In the genomic region with DNA sequence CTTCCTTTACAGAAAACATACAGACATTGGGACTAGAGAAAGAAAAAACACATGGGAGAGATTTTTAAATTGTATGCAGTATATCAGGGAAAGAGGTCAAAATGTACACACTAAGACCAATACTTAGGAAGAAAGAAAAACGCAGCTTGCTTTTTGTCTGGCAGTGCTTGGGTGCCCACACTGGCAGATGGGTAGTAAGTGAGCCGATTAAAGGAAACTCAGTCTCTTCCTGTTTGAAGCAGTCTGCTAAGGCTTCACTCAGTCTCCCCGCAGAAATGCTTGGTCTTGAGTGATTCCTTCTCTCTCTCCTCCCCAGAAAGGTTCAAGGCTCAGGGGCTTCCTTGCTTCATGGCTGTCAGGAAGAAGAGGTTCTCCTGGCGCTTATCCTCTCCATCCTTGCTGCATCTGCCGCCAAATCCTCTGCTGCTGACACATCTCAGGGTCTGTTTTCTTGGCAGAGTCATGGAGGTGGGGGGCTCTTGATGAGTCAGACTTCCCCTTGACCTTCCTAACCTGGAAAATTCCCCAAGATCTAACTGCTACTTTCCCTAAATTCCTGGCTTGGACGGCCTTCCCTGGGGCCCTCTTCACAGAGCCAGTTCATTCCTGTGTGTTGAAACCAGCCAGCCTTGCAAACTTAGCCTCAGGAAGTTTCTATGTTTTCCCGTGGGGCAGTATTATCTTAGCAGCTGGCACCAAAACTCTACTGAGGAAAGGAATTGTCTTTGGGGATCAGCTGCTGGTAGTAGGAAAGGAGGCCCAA, we compare ENCODE assay signal across 8 cellular contexts. TPM values are rescaled to one million over a fixed set of nuclear protein-coding genes. Genes with fewer than 3 reads are reported as not detected.
DNase-seq lines count a peak whose midpoint lies in the region; ATAC-seq and TF ChIP-seq lines count a peak whose summit lies in the region.

No MANE protein-coding gene starts in this region.

- no peaks in the 10 kb centered on the region for H3K36me3 ChIP-seq in ACC112 (ENCODE audit: insufficient read depth, low read length)
- no peaks in the 10 kb centered on the region for H3K36me3 ChIP-seq in left ventricle myocardium inferior
- no peaks in the 10 kb centered on the region for H3K36me3 ChIP-seq in testis (ENCODE audit: low read depth, missing control alignments)

- H3K27ac ChIP-seq in ACC112 (ENCODE audit: low read depth, low read length) (peak overlapping the region; percentile 93), left ventricle myocardium inferior (replicated peaks) (peak overlapping the region; percentile 56), testis (peak overlapping the region in 1 of 2 donors; percentile 36)

- H3K4me3 Mint-ChIP-seq in T-cell: peak overlapping the region; percentile 59 to 64 (median 61)

- intact Hi-C loops in left ventricle myocardium inferior (cut with micrococcal nuclease) (no loop called here), testis (cut with DNase I; ENCODE audit: low total_unique reads) (no loop called here)

- no peak overlapping the region for H3K4me3 ChIP-seq in ACC112 (ENCODE audit: low read depth, low read length)
- no peak overlapping the region for H3K4me3 ChIP-seq in left ventricle myocardium inferior
- H3K4me3 ChIP-seq in testis: no peak overlapping the region

- H3K9me3 ChIP-seq in left ventricle myocardium inferior (replicated peaks) (no peaks in the 10 kb centered on the region), testis (no peaks in the 10 kb centered on the region)

- H3K4me1 ChIP-seq in ACC112 (ENCODE audit: control insufficient read depth, insufficient read depth, low read length, unreplicated experiment) (peaks cover 48% of the 10 kb centered on the region), left ventricle myocardium inferior (peaks cover 32% of the 10 kb centered on the region), testis (peaks cover 12% of the 10 kb centered on the region)

- H3K27me3 ChIP-seq in ACC112 (ENCODE audit: insufficient read depth, low read length) (no peaks in the 10 kb centered on the region), left ventricle myocardium inferior (ENCODE audit: low read depth) (no peaks in the 10 kb centered on the region), testis (no peaks in the 10 kb centered on the region)

- CTCF ChIA-PET in T-cell (lab: Charles Lee): interaction anchor here (0.6 to 1.5 kb wide), 4 partner anchors 13 to 381 kb away, joined by 3 to 4 read pairs (median 4); no protein-coding TSS in a partner anchor

- no peaks in the 10 kb centered on the region for H3K36me3 Mint-ChIP-seq in T-cell

- no peaks in the 10 kb centered on the region for H3K79me2 ChIP-seq in ACC112 (ENCODE audit: control insufficient read depth, insufficient read depth, low read length, unreplicated experiment)

- peak overlapping the region; percentile 42 for H2AFZ ChIP-seq in ACC112 (ENCODE audit: low read length, unreplicated experiment)

- H3K27me3 Mint-ChIP-seq in T-cell: no peaks in the 10 kb centered on the region

- H3K27ac Mint-ChIP-seq in T-cell: peak overlapping the region; percentile 96 to 97

- H3K4me1 Mint-ChIP-seq in T-cell: peaks cover 53 to 72% (median 57%) of the 10 kb centered on the region in 3 donors

- DNase-seq in T-cell (peak in 6 of 34 experiments; percentile 8 to 35 (median 20)), left ventricle myocardium inferior (no peak), NCI-H187 treated with DMSO at 0.1 percent for 48 hours (lab: John Stamatoyannopoulos, UW) (no peak), testis (no peak), SIG-M5 treated with dmso at 0.1 percent for 504 hours (lab: John Stamatoyannopoulos, UW; ENCODE audit: unreplicated experiment) (no peak)
- DNase-seq in stimulated activated CD4-positive, alpha-beta T cell treated with anti-CD3 and anti-CD28 coated beads, Interleukin-2, amount 100 ng/mL, for 24 hours: no peak

- no peak for TF ChIP-seq POLR2A in testis (IDR thresholded peaks at IDR 0.05)

- POLR2A ChIA-PET in T-cell (lab: Charles Lee): interaction anchor here in 1 of 2 donors (0.8 kb wide), 1 partner anchor 11 kb away, joined by 3 read pairs; no protein-coding TSS in a partner anchor

- H3K9me3 Mint-ChIP-seq in T-cell: no peaks in the 10 kb centered on the region

- WGBS in testis, 2 donors: 34 to 49% methylated on average over 7 of the region's 7 CpGs

- TF ChIP-seq CTCF in left ventricle myocardium inferior (IDR thresholded peaks at IDR 0.05; ENCODE audit: borderline replicate concordance) (no peak), testis (IDR thresholded peaks at IDR 0.05) (no peak)

- ATAC-seq in GM21619 (IDR thresholded peaks at IDR 0.05; ENCODE audit: unreplicated experiment): peak; percentile 33
- peak; percentile 71 to 78 (median 76) for ATAC-seq in T-cell (replicated peaks in 1 of 4)

RNA-seq across cellular contexts. Expression of gene TMSB10, which starts 10.5 kb away (rescaled TPM):
- 1,000 to 10,000 TPM; 1,423 to 1,890 (median 1,689) TPM for total RNA-seq in T-cell
- total RNA-seq in left ventricle myocardium inferior: 400 TPM
- 1,000 to 10,000 TPM; 2,819 to 3,571 TPM for total RNA-seq in testis
- polyA plus RNA-seq in testis (ENCODE audit: insufficient read depth, low read depth, low replicate concordance): 1,824 TPM

RNA-seq across cellular contexts. Expression of gene TRABD2A, which starts 14.1 kb away (rescaled TPM):
- total RNA-seq in T-cell: 100 to 1,000 TPM in 3 of 5 donors, 10 to 100 TPM in 2; 77.3 to 219 (median 106) TPM
- 0.49 TPM for total RNA-seq in left ventricle myocardium inferior
- 10 to 100 TPM; 19.1 to 44.1 TPM for total RNA-seq in testis
- 82.5 TPM for polyA plus RNA-seq in testis (ENCODE audit: insufficient read depth, low read depth, low replicate concordance)

Comparison
In these comparisons a context has a peak if more than half of its experiments do, and no peak if none do; other contexts are left out.
1. RNA of gene TRABD2A, which starts 14.1 kb away (total RNA-seq): 77.3 to 219 TPM in T-cell and 19.1 to 44.1 TPM in testis; 0.49 TPM in left ventricle myocardium inferior (single experiment); every median in the first group is over 10 times any median in the second.